In genomic region chr12:46389130-46389616, GRCh38 we compare ENCODE assay signal across 10 cellular contexts. TPM values are rescaled to one million over a fixed set of nuclear protein-coding genes. Genes with fewer than 3 reads are reported as not detected.
DNase-seq lines count a peak whose midpoint lies in the region; ATAC-seq and TF ChIP-seq lines count a peak whose summit lies in the region.
"Had no signal": no experiment of that assay in that cellular context is flagged by ENCODE, and none has a peak within 500 bp of the region (broad histone marks: within the 10 kb centered on the region; RNA-seq: fewer than 3 reads in every experiment).

No MANE protein-coding gene starts in this region.

- POLR2A ChIA-PET in naive thymus-derived CD8-positive, alpha-beta T cell (lab: Charles Lee): interaction anchor here (1.0 kb wide), 1 partner anchor 24 kb away, joined by 3 read pairs; no protein-coding TSS in a partner anchor

- peak overlapping the region; percentile 97 for H3K27ac ChIP-seq in epithelial cell of prostate

- H3K4me1 Mint-ChIP-seq in nephron: peaks cover 73% of the 10 kb centered on the region
- peaks cover 18 to 68% (median 53%) of the 10 kb centered on the region in 4 donors for H3K4me1 Mint-ChIP-seq in naive thymus-derived CD8-positive, alpha-beta T cell

- TF ChIP-seq CTCF in AG09309 (IDR thresholded peaks at IDR 0.05; ENCODE audit: control insufficient read depth, insufficient read depth, low read depth, low read length, missing control alignments) (no peak), nephron (IDR thresholded peaks at IDR 0.05; ENCODE audit: unreplicated experiment in 3 of 3) (no peak)

- no peaks in the 10 kb centered on the region for H3K27me3 Mint-ChIP-seq in nephron (ENCODE audit: low read depth)
- H3K27me3 Mint-ChIP-seq in naive thymus-derived CD8-positive, alpha-beta T cell: no peaks in the 10 kb centered on the region

- peak; percentile 99 for DNase-seq in AG09309 (ENCODE audit: low read depth)
- peak; percentile 14 for DNase-seq in NAMALWA (ENCODE audit: low spot score)
- DNase-seq in epithelial cell of prostate (ENCODE audit: low read depth, low spot score): no peak
- no peak for DNase-seq in NCI-H510A treated with DMSO at 0.1 percent for 48 hours (lab: John Stamatoyannopoulos, UW)
- DNase-seq in posterior cingulate gyrus: no peak
- DNase-seq in naive thymus-derived CD8-positive, alpha-beta T cell: no peak
- DNase-seq in HuH-7.5 (ENCODE audit: low spot score): no peak
- DNase-seq: activated CD4-positive, alpha-beta T cell treated with anti-CD3 and anti-CD28 coated beads for 1 hour; NCI-H524 treated with DMSO at 0.1 percent for 48 hours had no signal

- H3K4me3 Mint-ChIP-seq in nephron: peak overlapping the region in 1 of 3 experiments; percentile 40
- peak overlapping the region in 2 of 10 donors; percentile 26 to 70 for H3K4me3 Mint-ChIP-seq in naive thymus-derived CD8-positive, alpha-beta T cell

- no peaks in the 10 kb centered on the region for H3K9me3 Mint-ChIP-seq in nephron
- peaks cover 0 to 1% (median 0%) of the 10 kb centered on the region in 9 donors for H3K9me3 Mint-ChIP-seq in naive thymus-derived CD8-positive, alpha-beta T cell

- H3K4me3 ChIP-seq in AG09309 (ENCODE audit: control insufficient read depth, low read depth, low read length): no peak overlapping the region

- intact Hi-C loops in posterior cingulate gyrus (cut with DNase I): no loop called here

- H3K36me3 Mint-ChIP-seq in nephron (ENCODE audit: low read depth): peaks cover 17% of the 10 kb centered on the region
- H3K36me3 Mint-ChIP-seq in naive thymus-derived CD8-positive, alpha-beta T cell: peaks cover 4 to 32% (median 27%) of the 10 kb centered on the region in 3 donors

- H3K27ac Mint-ChIP-seq in nephron: peak overlapping the region; percentile 45 to 93 (median 93)
- H3K27ac Mint-ChIP-seq in naive thymus-derived CD8-positive, alpha-beta T cell: peak overlapping the region in 4 of 10 donors; percentile 7 to 75 (median 42)

- no peak for ATAC-seq in naive thymus-derived CD8-positive, alpha-beta T cell

RNA-seq across cellular contexts. Expression of gene SLC38A2, which starts 16.6 kb away (rescaled TPM):
- total RNA-seq in naive thymus-derived CD8-positive, alpha-beta T cell: 100 to 1,000 TPM; 351 to 368 TPM
- polyA plus RNA-seq in naive thymus-derived CD8-positive, alpha-beta T cell: 10 to 100 TPM; 52.0 to 96.1 (median 57.4) TPM

Comparison
In these comparisons a context has a peak if more than half of its experiments do, and no peak if none do; other contexts are left out.
1. DNase-seq: peak in AG09309 (single experiment) and NAMALWA (single experiment); none in epithelial cell of prostate (single experiment), NCI-H510A treated with DMSO at 0.1 percent for 48 hours (single experiment), posterior cingulate gyrus (0 of 10), naive thymus-derived CD8-positive, alpha-beta T cell (0 of 10) and HuH-7.5 (single experiment).